13 cellular contexts compared by ENCODE assay signal in genomic region chr20:62583424-62583920, GRCh38. TPM values are rescaled to one million over a fixed set of nuclear protein-coding genes. Genes with fewer than 3 reads are reported as not detected.
A peak's percentile ranks its signal among the peaks of the same experiment; 100 is the strongest.
DNase-seq lines count a peak whose midpoint lies in the region; ATAC-seq, FAIRE-seq and TF ChIP-seq lines count a peak whose summit lies in the region.
"Had no signal": no experiment of that assay in that cellular context is flagged by ENCODE, and none has a peak within 500 bp of the region (broad histone marks: within the 10 kb centered on the region; RNA-seq: fewer than 3 reads in every experiment).

No MANE protein-coding gene starts in this region.

- ATAC-seq in sciatic nerve: no peak

- no peak for FAIRE-seq in frontal cortex (lab: Jason Lieb, UNC)

- DNase-seq in ELR (ENCODE audit: low read depth): peak; percentile 58
- DNase-seq in SK-MEL-5 (ENCODE audit: low read depth, low spot score): peak; percentile 72
- DNase-seq in frontal cortex (ENCODE audit: low spot score in 2 of 2): peak; percentile 49 to 63
- peak; percentile 9 for DNase-seq in putamen (ENCODE audit: low spot score)
- no peak for DNase-seq in NCI-H1694 treated with DMSO at 0.1 percent for 48 hours (lab: John Stamatoyannopoulos, UW)
- DNase-seq in activated T-cell treated with anti-CD3 and anti-CD28 coated beads for 4 hours: no peak
- DNase-seq in sciatic nerve (ENCODE audit: low spot score): no peak
- DNase-seq in GM10248 (ENCODE audit: extremely low spot score): no peak
- DNase-seq: activated CD8-positive, alpha-beta memory T cell treated with anti-CD3 and anti-CD28 coated beads, Interleukin-2, amount 50 U/mL, for 48 hours; amniotic stem cell; NCI-H1105; NCI-H748 treated with DMSO at 0.1 percent for 48 hours; SJCRH30 had no signal

- intact Hi-C loops in sciatic nerve (cut with DNase I): loop anchor here (10.0 kb wide), 1 partner anchor 79 kb away; no protein-coding TSS in a partner anchor

- POLR2A ChIA-PET in GM10248 (lab: Yijun Ruan, JAX): no interaction called here

- CTCF ChIA-PET in GM10248 (lab: Yijun Ruan, JAX): no interaction called here

- in situ Hi-C loops in SK-MEL-5 (cut with HindIII; ENCODE audit: low pct_unique_long_range_greater_than_20kb, low sequenced_read_pairs): no loop called here

- TF ChIP-seq CTCF in GM10248 (IDR thresholded peaks at IDR 0.05; ENCODE audit: control extremely low read depth, extremely low read depth, low read depth, missing control alignments): no peak

RNA-seq across cellular contexts. Expression of gene SLCO4A1, which starts 58.8 kb away (rescaled TPM):
- total RNA-seq in SK-MEL-5 (2014; rRNA removed; shearing (Covaris generic)): 48.1 and 53.5 TPM in 2 replicates
- polyA plus RNA-seq in SK-MEL-5 (2015; cell fraction: cytosol; rRNA removed): 27.3 and 30.4 TPM in 2 replicates
- polyA plus RNA-seq in SK-MEL-5 (2015; cell fraction: nucleus; rRNA removed): 86.6 and 124 TPM in 2 replicates
- 1.6 TPM for total RNA-seq in frontal cortex
- total RNA-seq in sciatic nerve: 31.1 TPM

Comparison
In these comparisons a context has a peak if more than half of its experiments do, and no peak if none do; other contexts are left out.
1. DNase-seq: peak in ELR (single experiment), SK-MEL-5 (single experiment), frontal cortex (2 of 2) and putamen (single experiment); none in NCI-H1694 treated with DMSO at 0.1 percent for 48 hours (single experiment), activated T-cell treated with anti-CD3 and anti-CD28 coated beads for 4 hours (single experiment), sciatic nerve (single experiment) and GM10248 (single experiment).
2. RNA of gene SLCO4A1, which starts 58.8 kb away (total RNA-seq): 48.1 to 53.5 TPM in SK-MEL-5 and 31.1 TPM in sciatic nerve (single experiment); 1.6 TPM in frontal cortex (single experiment); every median in the first group is over 10 times any median in the second.